Comparison of ENCODE assay signal across 17 cellular contexts in genomic region chr19:58345558-58345957, GRCh38. TPM values are rescaled to one million over a fixed set of nuclear protein-coding genes. Genes with fewer than 3 reads are reported as not detected.
DNase-seq lines count a peak whose midpoint lies in the region; ATAC-seq, FAIRE-seq and TF ChIP-seq lines count a peak whose summit lies in the region.
"Had no signal": no experiment of that assay in that cellular context is flagged by ENCODE, and none has a peak within 500 bp of the region (broad histone marks: within the 10 kb centered on the region; RNA-seq: fewer than 3 reads in every experiment).

No MANE protein-coding gene starts in this region.

- peaks cover 19% of the 10 kb centered on the region for H3K4me1 ChIP-seq in CD8-positive, alpha-beta memory T cell (ENCODE audit: insufficient read depth, low read length)
- H3K4me1 ChIP-seq in IMR-90 (ENCODE audit: control insufficient read depth, insufficient read depth, low read length): peaks cover 6% of the 10 kb centered on the region; the same call in 1 of the 2 replicates
- H3K4me1 ChIP-seq in K562 (replicated peaks in 1 of 2; ENCODE audit: control insufficient read depth in 2 of 2, insufficient read depth in 2 of 2, low read length in 2 of 2): peaks cover 5 to 12% of the 10 kb centered on the region in 2 experiments; a peak in 4 of 5 replicates
- H3K4me1 ChIP-seq in neural progenitor cell: peaks cover 6% of the 10 kb centered on the region
- peaks cover 0 to 27% (median 6%) of the 10 kb centered on the region in 4 donors for H3K4me1 ChIP-seq in tibial artery

- H3K4me2 ChIP-seq in IMR-90 (ENCODE audit: low read depth, low read length): no peak overlapping the region
- no peak overlapping the region for H3K4me2 ChIP-seq in K562 (ENCODE audit: insufficient read depth, low read length)
- no peak overlapping the region for H3K4me2 ChIP-seq in neural progenitor cell

- no peaks in the 10 kb centered on the region for H3K36me3 ChIP-seq in CD8-positive, alpha-beta memory T cell (ENCODE audit: insufficient read depth, low read length)
- peaks cover 5% of the 10 kb centered on the region for H3K36me3 ChIP-seq in IMR-90 (ENCODE audit: control insufficient read depth, insufficient read depth, low read length)
- peaks cover 5% of the 10 kb centered on the region; the same call in 2 of the 3 replicates for H3K36me3 ChIP-seq in K562 (ENCODE audit: control insufficient read depth, insufficient read depth, low read length)
- H3K36me3 ChIP-seq in neural progenitor cell: no peaks in the 10 kb centered on the region
- peaks cover 6 to 17% (median 9%) of the 10 kb centered on the region in 3 donors for H3K36me3 ChIP-seq in tibial artery

- H3K18ac ChIP-seq in IMR-90 (ENCODE audit: low read depth, low read length): no peak overlapping the region

- H3K4me3 Mint-ChIP-seq in CD8-positive, alpha-beta memory T cell: peak overlapping the region; percentile 75 to 94 (median 91)
- H3K4me3 Mint-ChIP-seq in neural progenitor cell: peak overlapping the region; percentile 88

- dilution Hi-C loops in IMR-90 (cut with HindIII; ENCODE audit: low sequenced_read_pairs, unreplicated experiment): no loop called here

- TF ChIP-seq EP300 in K562 (IDR thresholded peaks at IDR 0.05; ENCODE audit: low read length): no peak

- POLR2A ChIA-PET in CD8-positive, alpha-beta memory T cell (lab: Charles Lee): no interaction called here
- POLR2A ChIA-PET in IMR-90 (lab: Charles Lee; ENCODE audit: unreplicated experiment): no interaction called here
- POLR2A ChIA-PET in K562 (lab: Yijun Ruan, JAX): interaction anchor here (0.6 to 2.9 kb wide), 4 partner anchors 11 to 82 kb away, joined by 3 to 11 read pairs (median 3); no protein-coding TSS in a partner anchor

- H3K4me1 Mint-ChIP-seq in CD8-positive, alpha-beta memory T cell: peaks cover 26 to 36% (median 32%) of the 10 kb centered on the region in 3 donors
- peaks cover 17% of the 10 kb centered on the region for H3K4me1 Mint-ChIP-seq in neural progenitor cell

- no peaks in the 10 kb centered on the region for H3K9me3 Mint-ChIP-seq in CD8-positive, alpha-beta memory T cell
- H3K9me3 Mint-ChIP-seq in neural progenitor cell: no peaks in the 10 kb centered on the region

- no peak overlapping the region for H4K8ac ChIP-seq in IMR-90 (ENCODE audit: low read depth in 2 of 2, low read length in 2 of 2)

- no peak overlapping the region for H2AK9ac ChIP-seq in IMR-90 (replicated peaks; ENCODE audit: low read depth, low read length, poor library complexity)

- no peak overlapping the region for H2BK15ac ChIP-seq in IMR-90 (ENCODE audit: low read depth, low read length)

- no peak overlapping the region for H3K14ac ChIP-seq in IMR-90 (replicated peaks; ENCODE audit: low read depth, low read length)

- no peak overlapping the region for H4K91ac ChIP-seq in IMR-90 (ENCODE audit: insufficient read depth, low read depth, low read length)

- H3K79me2 ChIP-seq in K562 (ENCODE audit: control insufficient read depth, insufficient read depth, low read length): no peaks in the 10 kb centered on the region
- no peaks in the 10 kb centered on the region for H3K79me2 ChIP-seq in neural progenitor cell (ENCODE audit: low read depth)

- no peak for TF ChIP-seq RAD21 in IMR-90 (IDR thresholded peaks at IDR 0.05; ENCODE audit: low read length)
- no peak for TF ChIP-seq RAD21 in K562 (CRISPR knock-in tag; conservative IDR thresholded peaks at IDR 0.05 in 1 of 2, IDR thresholded peaks at IDR 0.05 in 1 of 2)

- H3K36me3 Mint-ChIP-seq in CD8-positive, alpha-beta memory T cell: peaks cover 3 to 17% (median 15%) of the 10 kb centered on the region in 3 donors
- H3K36me3 Mint-ChIP-seq in neural progenitor cell: peaks cover 12% of the 10 kb centered on the region

- peaks cover 11% of the 10 kb centered on the region; the same call in 1 of the 2 replicates for H3K9me1 ChIP-seq in IMR-90 (ENCODE audit: insufficient read depth, low read length)
- no peaks in the 10 kb centered on the region for H3K9me1 ChIP-seq in K562 (ENCODE audit: control insufficient read depth, insufficient read depth, low read length)

- H2BK20ac ChIP-seq in IMR-90 (ENCODE audit: low read depth, low read length): no peak overlapping the region

- no peak overlapping the region for H2BK120ac ChIP-seq in IMR-90 (ENCODE audit: low read depth, low read length)

- WGBS in IMR-90 (ENCODE audit: extremely low coverage in 2 of 2, insufficient read length in 1 of 2), 2 experiments: no CpG with 5 or more reads among the region's 5 CpGs
- WGBS in K562 (ENCODE audit: insufficient coverage, low coverage, missing lambda C conversion rate): 44% methylated on average over 5 of the region's 5 CpGs

- H2AK5ac ChIP-seq in IMR-90 (ENCODE audit: low read depth, low read length): peak overlapping the region; percentile 1; the same call in 1 of the 2 replicates

- no peaks in the 10 kb centered on the region for H3K9me3 ChIP-seq in CD8-positive, alpha-beta memory T cell (ENCODE audit: low read length)
- H3K9me3 ChIP-seq in IMR-90 (ENCODE audit: control insufficient read depth, insufficient read depth, low read length) (no peaks in the 10 kb centered on the region), K562 (replicated peaks; ENCODE audit: control insufficient read depth, insufficient read depth, low read depth, low read length) (no peaks in the 10 kb centered on the region), neural progenitor cell (ENCODE audit: low read depth) (no peaks in the 10 kb centered on the region), tibial artery (no peaks in the 10 kb centered on the region)
- H3K9me3 ChIP-seq: heart right ventricle, right lobe of liver, SJSA1 had no signal

- H3K56ac ChIP-seq in IMR-90 (ENCODE audit: extremely low read depth, insufficient read depth, low read length): no peak overlapping the region

- H4K20me1 ChIP-seq in IMR-90 (ENCODE audit: insufficient read depth, low read length) (peaks cover 12% of the 10 kb centered on the region; the same call in 1 of the 2 replicates), K562 (replicated peaks; ENCODE audit: control insufficient read depth, insufficient read depth, low read length) (no peaks in the 10 kb centered on the region), neural progenitor cell (ENCODE audit: low read depth) (no peaks in the 10 kb centered on the region)

- H3K23ac ChIP-seq in IMR-90 (ENCODE audit: low read depth, low read length): no peak overlapping the region

- no peak overlapping the region for H2AFZ ChIP-seq in IMR-90 (replicated peaks; ENCODE audit: low read length, poor library complexity)
- no peak overlapping the region for H2AFZ ChIP-seq in K562 (ENCODE audit: low read depth, low read length)
- no peak overlapping the region for H2AFZ ChIP-seq in neural progenitor cell (replicated peaks)

- no peak overlapping the region for H3K4me3 ChIP-seq in CD8-positive, alpha-beta memory T cell (ENCODE audit: low read length)
- no peak overlapping the region for H3K4me3 ChIP-seq in IMR-90 (ENCODE audit: insufficient read depth, low read depth, low read length)
- no peak overlapping the region for H3K4me3 ChIP-seq in K562
- H3K4me3 ChIP-seq in neural progenitor cell: no peak overlapping the region
- no peak overlapping the region for H3K4me3 ChIP-seq in tibial artery
- H3K4me3 ChIP-seq: heart right ventricle, right lobe of liver, SJSA1 had no signal

- BruUV-seq in IMR-90 (replicated peaks; lab: Mats Ljungman, UMichigan) (no TSS peak), K562 (replicated peaks; lab: Mats Ljungman, UMichigan) (no TSS peak)

- no peak overlapping the region for H2BK5ac ChIP-seq in IMR-90 (ENCODE audit: low read depth, low read length, poor library complexity, severe bottlenecking)

- peak overlapping the region; percentile 67 to 94 (median 83) for H3K27ac Mint-ChIP-seq in CD8-positive, alpha-beta memory T cell
- H3K27ac Mint-ChIP-seq in neural progenitor cell: no peak overlapping the region

- TF ChIP-seq POLR2A in IMR-90 (IDR thresholded peaks at IDR 0.05; ENCODE audit: low read depth, low read length) (no peak), K562 (conservative IDR thresholded peaks at IDR 0.05) (no peak)

- intact Hi-C loops in IMR-90 (cut with micrococcal nuclease): no loop called here
- intact Hi-C loops in K562 (cut with micrococcal nuclease): no loop called here
- intact Hi-C loops in tibial artery (cut with DNase I; ENCODE audit: low total_unique reads): no loop called here

- no peak overlapping the region for H3K9ac ChIP-seq in IMR-90 (ENCODE audit: low read depth, low read length)
- no peak overlapping the region for H3K9ac ChIP-seq in K562 (ENCODE audit: insufficient read depth in 1 of 2, low read depth in 2 of 2, low read length in 2 of 2)
- H3K9ac ChIP-seq in neural progenitor cell: no peak overlapping the region

- H4K5ac ChIP-seq in IMR-90 (ENCODE audit: low read depth, low read length): no peak overlapping the region

- no peak overlapping the region for H3K4ac ChIP-seq in IMR-90 (ENCODE audit: low read depth, low read length)

- no peaks in the 10 kb centered on the region for H3K27me3 ChIP-seq in CD8-positive, alpha-beta memory T cell (ENCODE audit: insufficient read depth, low read length, poor library complexity, severe bottlenecking)
- no peaks in the 10 kb centered on the region for H3K27me3 ChIP-seq in IMR-90 (ENCODE audit: control insufficient read depth, insufficient read depth, low read length)
- H3K27me3 ChIP-seq in K562 (ENCODE audit: control insufficient read depth in 2 of 2, insufficient read depth in 2 of 2, low read length in 2 of 2): no peaks in the 10 kb centered on the region
- H3K27me3 ChIP-seq in neural progenitor cell: peaks cover 16% of the 10 kb centered on the region
- no peaks in the 10 kb centered on the region for H3K27me3 ChIP-seq in tibial artery
- H3K27me3 ChIP-seq: right lobe of liver, SJSA1 had no signal

- CTCF ChIA-PET in CD8-positive, alpha-beta memory T cell (lab: Charles Lee): no interaction called here
- CTCF ChIA-PET in IMR-90 (lab: Yijun Ruan, JAX) (no interaction called here), K562 (lab: Yijun Ruan, JAX; ENCODE audit: low intra/inter-chr PET ratio) (no interaction called here)

- peaks cover 23 to 51% of the 10 kb centered on the region in 2 experiments for H3K79me1 ChIP-seq in IMR-90 (ENCODE audit: low read depth in 1 of 2, low read length in 2 of 2)

- in situ Hi-C loops in IMR-90 (cut with MboI; ENCODE audit: low sequenced_read_pairs) (no loop called here), K562 (cut with MboI) (no loop called here), GM13976 (cut with MboI; ENCODE audit: low sequenced_read_pairs, unreplicated experiment) (no loop called here)

- H3K27me3 Mint-ChIP-seq in CD8-positive, alpha-beta memory T cell: no peaks in the 10 kb centered on the region
- peaks cover 17% of the 10 kb centered on the region for H3K27me3 Mint-ChIP-seq in neural progenitor cell (ENCODE audit: insufficient read depth, low read depth)

- DNase-seq in CD8-positive, alpha-beta memory T cell: no peak
- DNase-seq in IMR-90: no peak
- no peak for DNase-seq in K562 (ENCODE audit: extremely low read depth in 1 of 4, low spot score in 3 of 4)
- no peak for DNase-seq in neural progenitor cell (ENCODE audit: low spot score)
- DNase-seq in GM13976 (ENCODE audit: low spot score): no peak
- no peak for DNase-seq in tibial artery
- DNase-seq: activated effector memory CD4-positive, alpha-beta T cell treated with Interleukin-2 at 50 U/mL for 16 hours; heart right ventricle; MV-4-11; NCI-H2171 treated with DMSO at 0.1 percent for 48 hours; right lobe of liver; stimulated activated CD4-positive, alpha-beta T cell treated with anti-CD3 and anti-CD28 coated beads, Interleukin-4, amount 100 ng/mL, for 24 hours; stimulated activated naive CD4-positive, alpha-beta T cell treated with Interleukin-2 at 50 U/mL for 16 hours had no signal

- FAIRE-seq in K562 (lab: Jason Lieb, UNC): no peak

- TF ChIP-seq CTCF in IMR-90 (conservative IDR thresholded peaks at IDR 0.05; ENCODE audit: low read depth, low read length): no peak
- no peak for TF ChIP-seq CTCF in K562 (IDR thresholded peaks at IDR 0.05 in 2 of 3, conservative IDR thresholded peaks at IDR 0.05 in 1 of 3; ENCODE audit: insufficient read depth in 2 of 3, low read depth in 1 of 3, low read length in 3 of 3)
- no peak for TF ChIP-seq CTCF in neural progenitor cell (IDR thresholded peaks at IDR 0.05)
- no peak for TF ChIP-seq CTCF in GM13976 (IDR thresholded peaks at IDR 0.05; ENCODE audit: borderline replicate concordance, control extremely low read depth, extremely low read depth, insufficient read depth, missing control alignments)
- no peak for TF ChIP-seq CTCF in tibial artery (IDR thresholded peaks at IDR 0.05)

- ATAC-seq in IMR-90 (ENCODE audit: low read depth) (no peak), K562 (no peak), HG02870 (IDR thresholded peaks at IDR 0.05; ENCODE audit: unreplicated experiment) (no peak)
- ATAC-seq: heart right ventricle had no signal

- H3F3A ChIP-seq in neural progenitor cell (ENCODE audit: low read depth): no peaks in the 10 kb centered on the region

- H3K27ac ChIP-seq in CD8-positive, alpha-beta memory T cell (ENCODE audit: low read depth, low read length): no peak overlapping the region
- no peak overlapping the region for H3K27ac ChIP-seq in IMR-90 (ENCODE audit: insufficient read depth, low read length)
- H3K27ac ChIP-seq in K562 (ENCODE audit: extremely low read depth, low read depth, low read length): no peak overlapping the region
- H3K27ac ChIP-seq in neural progenitor cell: no peak overlapping the region
- H3K27ac ChIP-seq in tibial artery: peak overlapping the region in 1 of 2 donors; percentile 94
- H3K27ac ChIP-seq: heart right ventricle, SJSA1, VCaP had no signal

RNA-seq across cellular contexts. Expression of gene A1BG, which starts 7.7 kb away (rescaled TPM):
- 10 to 100 TPM; 16.8 to 18.1 TPM for total RNA-seq in CD8-positive, alpha-beta memory T cell
- 70.8 TPM for polyA plus RNA-seq in CD8-positive, alpha-beta memory T cell
- total RNA-seq in IMR-90 (2012; rRNA removed) (4.5 and 6.4 TPM in 2 replicates), K562 (2014; rRNA removed) (19.8 and 24.6 TPM in 2 replicates), K562 (2014; rRNA removed; fragmentation: Illumina TruSeq; extraction: Trizol) (0.76 and 0.96 TPM in 2 replicates), K562 (2015; rRNA removed; fragmentation: Illumina TruSeq; extraction: Trizol) (3.1 and 3.6 TPM in 2 replicates), K562 (2021) (11.8 and 12.1 TPM in 2 replicates), neural progenitor cell (ENCODE audit: low replicate concordance) (7.5 and 37.1 TPM in 2 replicates)
- polyA plus RNA-seq in IMR-90 (2012; rRNA removed) (54.5 and 65.7 TPM in 2 replicates), K562 (2011; rRNA removed) (2.6 and 5.7 TPM in 2 replicates), K562 (2014; fragmentation: Illumina TruSeq; extraction: Trizol) (0.10 and 1.5 TPM in 2 replicates), K562 (2014; fragmentation: Nextera tagmentation; extraction: Ambion mirVana) (1 to 10 TPM; 1.2 to 2.4 TPM), K562 (2014; rRNA removed) (14.0 and 15.9 TPM in 2 replicates)
- polyA plus RNA-seq in IMR-90 (2012; cell fraction: cytosol; rRNA removed): 40.0 and 43.7 TPM in 2 replicates
- polyA plus RNA-seq in IMR-90 (2012; cell fraction: nucleus; rRNA removed; ENCODE audit: low replicate concordance): 10.3 and 18.0 TPM in 2 replicates
- 2.7 and 6.5 TPM in 2 replicates for total RNA-seq in K562 (2011; cell fraction: chromatin; rRNA removed; ENCODE audit: low replicate concordance)
- 3.0 and 4.8 TPM in 2 replicates for total RNA-seq in K562 (2011; cell fraction: nucleolus; rRNA removed)
- total RNA-seq in K562 (2011; cell fraction: nucleoplasm; rRNA removed): 4.9 and 5.3 TPM in 2 replicates
- polyA plus RNA-seq in K562 (2011; cell fraction: cytosol; rRNA removed): 14.5 and 55.0 TPM in 2 replicates
- polyA plus RNA-seq in K562 (2011; cell fraction: nucleus; rRNA removed): 4.9 and 5.4 TPM in 2 replicates
- 12.0 and 15.2 TPM in 2 replicates for polyA plus RNA-seq in K562 (2012)
- 0.51 and 0.56 TPM in 2 replicates for polyA minus RNA-seq in K562 (2011; rRNA and poly(A)+ RNA removed)
- 0.48 and 3.5 TPM in 2 replicates for polyA minus RNA-seq in K562 (2011; cell fraction: cytosol; rRNA and poly(A)+ RNA removed)
- polyA minus RNA-seq in K562 (2011; cell fraction: nucleus; rRNA and poly(A)+ RNA removed): 1.3 and 1.6 TPM in 2 replicates
- total RNA-seq: HT-29 had no signal

RNA-seq across cellular contexts. Expression of gene ZNF497, which starts 17.0 kb away (rescaled TPM):
- 1 to 10 TPM; 1.7 TPM for total RNA-seq in CD8-positive, alpha-beta memory T cell
- polyA plus RNA-seq in CD8-positive, alpha-beta memory T cell: 1.0 TPM
- total RNA-seq in IMR-90 (2012; rRNA removed): 0.18 and 0.56 TPM in 2 replicates
- polyA plus RNA-seq in IMR-90 (2012; rRNA removed): 0.24 and 0.27 TPM in 2 replicates
- 0.25 TPM in 2 replicates for polyA plus RNA-seq in IMR-90 (2012; cell fraction: cytosol; rRNA removed)
- 1.2 and 4.0 TPM in 2 replicates for polyA plus RNA-seq in IMR-90 (2012; cell fraction: nucleus; rRNA removed; ENCODE audit: low replicate concordance)
- total RNA-seq in K562 (2011; cell fraction: chromatin; rRNA removed; ENCODE audit: low replicate concordance): 4.1 and 7.1 TPM in 2 replicates
- total RNA-seq in K562 (2011; cell fraction: nucleolus; rRNA removed): 3.7 and 6.0 TPM in 2 replicates
- total RNA-seq in K562 (2011; cell fraction: nucleoplasm; rRNA removed): 1.8 and 2.1 TPM in 2 replicates
- 0.45 and 0.98 TPM in 2 replicates for total RNA-seq in K562 (2014; rRNA removed)
- 0.22 and 0.29 TPM in 2 replicates for total RNA-seq in K562 (2014; rRNA removed; fragmentation: Illumina TruSeq; extraction: Trizol)
- total RNA-seq in K562 (2015; rRNA removed; fragmentation: Illumina TruSeq; extraction: Trizol): 0.43 and 0.57 TPM in 2 replicates
- total RNA-seq in K562 (2021): 0.89 and 0.96 TPM in 2 replicates
- polyA plus RNA-seq in K562 (2011; rRNA removed): 0.96 and 0.98 TPM in 2 replicates
- 0.81 and 2.7 TPM in 2 replicates for polyA plus RNA-seq in K562 (2011; cell fraction: cytosol; rRNA removed)
- polyA plus RNA-seq in K562 (2011; cell fraction: nucleus; rRNA removed): 3.2 and 8.8 TPM in 2 replicates
- polyA plus RNA-seq in K562 (2012): 1.0 and 2.0 TPM in 2 replicates
- polyA plus RNA-seq in K562 (2014; fragmentation: Illumina TruSeq; extraction: Trizol): 0.24 and 0.36 TPM in 2 replicates
- under 1 TPM in 1 of 2 experiments, not detected in 1; 0.06 TPM for polyA plus RNA-seq in K562 (2014; fragmentation: Nextera tagmentation; extraction: Ambion mirVana)
- 0.56 and 0.63 TPM in 2 replicates for polyA plus RNA-seq in K562 (2014; rRNA removed)
- 0.74 and 0.93 TPM in 2 replicates for polyA minus RNA-seq in K562 (2011; rRNA and poly(A)+ RNA removed)
- polyA minus RNA-seq in K562 (2011; cell fraction: cytosol; rRNA and poly(A)+ RNA removed): 0.57 and 0.82 TPM in 2 replicates
- 1.5 and 2.1 TPM in 2 replicates for polyA minus RNA-seq in K562 (2011; cell fraction: nucleus; rRNA and poly(A)+ RNA removed)
- 3.7 and 8.0 TPM in 2 replicates for total RNA-seq in neural progenitor cell (ENCODE audit: low replicate concordance)

RNA-seq across cellular contexts. Expression of gene ZSCAN22, which starts 18.8 kb away (rescaled TPM):
- 1 to 10 TPM; 5.3 to 5.7 TPM for total RNA-seq in CD8-positive, alpha-beta memory T cell
- 2.7 TPM for polyA plus RNA-seq in CD8-positive, alpha-beta memory T cell
- 1.9 and 2.5 TPM in 2 replicates for total RNA-seq in IMR-90 (2012; rRNA removed)
- polyA plus RNA-seq in IMR-90 (2012; rRNA removed): 1.8 and 2.2 TPM in 2 replicates
- polyA plus RNA-seq in IMR-90 (2012; cell fraction: cytosol; rRNA removed): 1.1 and 1.4 TPM in 2 replicates
- 1.7 and 2.3 TPM in 2 replicates for polyA plus RNA-seq in IMR-90 (2012; cell fraction: nucleus; rRNA removed; ENCODE audit: low replicate concordance)
- 8.8 and 18.4 TPM in 2 replicates for total RNA-seq in K562 (2011; cell fraction: chromatin; rRNA removed; ENCODE audit: low replicate concordance)
- total RNA-seq in K562 (2011; cell fraction: nucleolus; rRNA removed): 11.1 and 14.3 TPM in 2 replicates
- total RNA-seq in K562 (2011; cell fraction: nucleoplasm; rRNA removed): 13.6 and 15.6 TPM in 2 replicates
- total RNA-seq in K562 (2014; rRNA removed): 2.6 and 3.0 TPM in 2 replicates
- 3.0 and 3.1 TPM in 2 replicates for total RNA-seq in K562 (2014; rRNA removed; fragmentation: Illumina TruSeq; extraction: Trizol)
- total RNA-seq in K562 (2015; rRNA removed; fragmentation: Illumina TruSeq; extraction: Trizol): 4.0 and 4.1 TPM in 2 replicates
- total RNA-seq in K562 (2021): 5.3 and 5.4 TPM in 2 replicates
- polyA plus RNA-seq in K562 (2011; rRNA removed): 4.8 and 5.7 TPM in 2 replicates
- polyA plus RNA-seq in K562 (2011; cell fraction: cytosol; rRNA removed): 6.2 TPM in 2 replicates
- 5.1 and 5.3 TPM in 2 replicates for polyA plus RNA-seq in K562 (2011; cell fraction: nucleus; rRNA removed)
- polyA plus RNA-seq in K562 (2012): 1.8 and 2.5 TPM in 2 replicates
- 3.0 and 3.2 TPM in 2 replicates for polyA plus RNA-seq in K562 (2014; fragmentation: Illumina TruSeq; extraction: Trizol)
- polyA plus RNA-seq in K562 (2014; fragmentation: Nextera tagmentation; extraction: Ambion mirVana): 1 to 10 TPM in 1 of 2 experiments, under 1 TPM in 1; 0.98 to 1.9 TPM
- polyA plus RNA-seq in K562 (2014; rRNA removed): 2.5 and 2.7 TPM in 2 replicates
- 8.5 and 10.1 TPM in 2 replicates for polyA minus RNA-seq in K562 (2011; rRNA and poly(A)+ RNA removed)
- 3.3 and 4.2 TPM in 2 replicates for polyA minus RNA-seq in K562 (2011; cell fraction: cytosol; rRNA and poly(A)+ RNA removed)
- 4.4 and 6.1 TPM in 2 replicates for polyA minus RNA-seq in K562 (2011; cell fraction: nucleus; rRNA and poly(A)+ RNA removed)
- 1.5 and 2.4 TPM in 2 replicates for total RNA-seq in neural progenitor cell (ENCODE audit: low replicate concordance)

RNA-seq across cellular contexts. Expression of gene ZNF837, which starts 35.3 kb away (rescaled TPM):
- total RNA-seq in CD8-positive, alpha-beta memory T cell: 1 to 10 TPM; 1.8 to 2.3 TPM
- polyA plus RNA-seq in CD8-positive, alpha-beta memory T cell: 4.6 TPM
- total RNA-seq in IMR-90 (2012; rRNA removed) (0.54 and 0.56 TPM in 2 replicates), K562 (2014; rRNA removed) (1.8 and 2.1 TPM in 2 replicates), K562 (2014; rRNA removed; fragmentation: Illumina TruSeq; extraction: Trizol) (not detected in 2 replicates), K562 (2015; rRNA removed; fragmentation: Illumina TruSeq; extraction: Trizol) (0.11 TPM in 2 replicates), K562 (2021) (0.54 and 1.2 TPM in 2 replicates), neural progenitor cell (ENCODE audit: low replicate concordance) (1.4 and 8.5 TPM in 2 replicates)
- polyA plus RNA-seq in IMR-90 (2012; rRNA removed) (1.2 and 1.9 TPM in 2 replicates), K562 (2011; rRNA removed) (0.21 and 0.28 TPM in 2 replicates), K562 (2014; fragmentation: Illumina TruSeq; extraction: Trizol) (0.10 TPM in 1 of 2 replicates, not detected in the other), K562 (2014; fragmentation: Nextera tagmentation; extraction: Ambion mirVana) (not detected), K562 (2014; rRNA removed) (0.57 and 0.73 TPM in 2 replicates)
- polyA plus RNA-seq in IMR-90 (2012; cell fraction: cytosol; rRNA removed): 1.7 and 1.9 TPM in 2 replicates
- polyA plus RNA-seq in IMR-90 (2012; cell fraction: nucleus; rRNA removed; ENCODE audit: low replicate concordance): 0.97 and 3.2 TPM in 2 replicates
- 1.00 TPM in 1 of 2 replicates, not detected in the other for total RNA-seq in K562 (2011; cell fraction: chromatin; rRNA removed; ENCODE audit: low replicate concordance)
- total RNA-seq in K562 (2011; cell fraction: nucleolus; rRNA removed): 0.83 and 1.1 TPM in 2 replicates
- total RNA-seq in K562 (2011; cell fraction: nucleoplasm; rRNA removed): 0.31 and 0.37 TPM in 2 replicates
- polyA plus RNA-seq in K562 (2011; cell fraction: cytosol; rRNA removed): 0.55 and 3.2 TPM in 2 replicates
- 0.62 and 1.3 TPM in 2 replicates for polyA plus RNA-seq in K562 (2011; cell fraction: nucleus; rRNA removed)
- polyA plus RNA-seq in K562 (2012): 0.43 and 1.1 TPM in 2 replicates
- polyA minus RNA-seq in K562 (2011; rRNA and poly(A)+ RNA removed): not detected in 2 replicates
- 0.67 and 1.1 TPM in 2 replicates for polyA minus RNA-seq in K562 (2011; cell fraction: cytosol; rRNA and poly(A)+ RNA removed)
- polyA minus RNA-seq in K562 (2011; cell fraction: nucleus; rRNA and poly(A)+ RNA removed): 0.44 and 0.54 TPM in 2 replicates

RNA-seq across cellular contexts. Expression of gene ERVK3-1, which starts 40.4 kb away (rescaled TPM):
- total RNA-seq in CD8-positive, alpha-beta memory T cell: 100 to 1,000 TPM; 100 to 102 TPM
- polyA plus RNA-seq in CD8-positive, alpha-beta memory T cell: 84.6 TPM
- total RNA-seq in IMR-90 (2012; rRNA removed) (30.8 and 33.0 TPM in 2 replicates), K562 (2014; rRNA removed) (114 and 130 TPM in 2 replicates), K562 (2014; rRNA removed; fragmentation: Illumina TruSeq; extraction: Trizol) (111 and 114 TPM in 2 replicates), K562 (2015; rRNA removed; fragmentation: Illumina TruSeq; extraction: Trizol) (123 and 136 TPM in 2 replicates), K562 (2021) (84.5 and 90.3 TPM in 2 replicates), neural progenitor cell (ENCODE audit: low replicate concordance) (49.8 and 49.9 TPM in 2 replicates)
- polyA plus RNA-seq in IMR-90 (2012; rRNA removed) (34.9 and 39.3 TPM in 2 replicates), K562 (2011; rRNA removed) (66.9 and 87.6 TPM in 2 replicates), K562 (2014; fragmentation: Illumina TruSeq; extraction: Trizol) (136 and 153 TPM in 2 replicates), K562 (2014; fragmentation: Nextera tagmentation; extraction: Ambion mirVana) (100 to 1,000 TPM; 261 to 299 TPM), K562 (2014; rRNA removed) (109 and 119 TPM in 2 replicates)
- polyA plus RNA-seq in IMR-90 (2012; cell fraction: cytosol; rRNA removed): 35.9 and 46.5 TPM in 2 replicates
- polyA plus RNA-seq in IMR-90 (2012; cell fraction: nucleus; rRNA removed; ENCODE audit: low replicate concordance): 33.6 and 98.9 TPM in 2 replicates
- total RNA-seq in K562 (2011; cell fraction: chromatin; rRNA removed; ENCODE audit: low replicate concordance): 81.2 and 112 TPM in 2 replicates
- total RNA-seq in K562 (2011; cell fraction: nucleolus; rRNA removed): 58.4 and 68.7 TPM in 2 replicates
- 96.3 and 156 TPM in 2 replicates for total RNA-seq in K562 (2011; cell fraction: nucleoplasm; rRNA removed)
- polyA plus RNA-seq in K562 (2011; cell fraction: cytosol; rRNA removed): 48.8 and 49.6 TPM in 2 replicates
- 180 and 251 TPM in 2 replicates for polyA plus RNA-seq in K562 (2011; cell fraction: nucleus; rRNA removed)
- 76.9 and 94.1 TPM in 2 replicates for polyA plus RNA-seq in K562 (2012)
- 61.6 and 69.6 TPM in 2 replicates for polyA minus RNA-seq in K562 (2011; rRNA and poly(A)+ RNA removed)
- polyA minus RNA-seq in K562 (2011; cell fraction: cytosol; rRNA and poly(A)+ RNA removed): 21.6 and 23.1 TPM in 2 replicates
- 105 and 140 TPM in 2 replicates for polyA minus RNA-seq in K562 (2011; cell fraction: nucleus; rRNA and poly(A)+ RNA removed)
